8 cellular contexts compared by ENCODE assay signal in the genomic region with DNA sequence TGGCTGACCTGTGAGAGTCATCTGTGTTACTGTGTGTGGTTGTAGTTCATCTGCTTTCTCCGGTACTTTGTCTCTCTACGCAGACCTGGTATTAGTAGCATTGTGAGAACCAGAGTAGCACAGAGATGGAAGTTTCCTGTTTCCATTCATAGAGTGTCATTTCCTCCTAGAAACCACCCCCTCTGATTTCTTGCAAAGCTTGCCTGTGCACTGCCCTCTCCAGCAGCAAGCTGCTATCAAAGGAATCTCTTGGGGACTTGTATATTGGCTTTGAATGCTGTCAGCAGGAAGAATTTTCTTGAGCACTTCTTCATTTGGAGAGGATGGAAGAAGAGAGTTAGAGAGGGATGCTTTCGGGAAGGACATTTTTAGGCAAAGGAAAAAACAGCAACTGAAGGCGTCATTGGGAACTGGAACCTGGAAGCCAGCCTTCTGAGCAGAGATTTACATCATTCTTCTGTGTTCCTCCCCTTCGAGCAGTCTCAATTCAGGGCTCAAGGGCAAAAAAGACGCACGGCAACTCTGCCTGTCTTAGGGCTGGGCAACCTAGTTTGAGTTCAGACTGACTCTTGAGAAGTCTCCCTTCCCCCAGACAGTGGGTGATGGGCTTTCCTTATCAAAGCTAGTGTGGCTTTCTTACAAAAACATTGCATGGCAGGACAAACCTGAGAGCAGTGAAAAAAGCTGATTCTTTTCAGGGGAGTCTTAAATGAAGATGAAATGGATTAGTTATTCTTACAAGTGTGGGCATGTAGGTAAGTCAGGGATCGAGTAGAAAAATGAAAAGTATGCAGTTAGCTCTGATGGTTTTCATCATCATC.
A peak's percentile ranks its signal among the peaks of the same experiment; 100 is the strongest.
DNase-seq lines count a peak whose midpoint lies in the region; ATAC-seq and TF ChIP-seq lines count a peak whose summit lies in the region.

No MANE protein-coding gene starts in this region.

- ATAC-seq in GM18517 (IDR thresholded peaks at IDR 0.05; ENCODE audit: unreplicated experiment) (peak; percentile 89), HG02678 (IDR thresholded peaks at IDR 0.05; ENCODE audit: unreplicated experiment) (peak; percentile 77), lung (ENCODE audit: insufficient read depth, low FRiP score) (no peak)

- H3K27ac Mint-ChIP-seq in activated naive CD8-positive, alpha-beta T cell, result peak overlapping the region; percentile 64

- H3K27ac ChIP-seq in lung (ENCODE audit: low read depth in 1 of 2, low read length in 1 of 2), result peak overlapping the region; percentile 75 to 83

- H3K4me3 ChIP-seq in lung, result no peak overlapping the region

- H3K27me3 ChIP-seq in lung (ENCODE audit: control insufficient read depth, insufficient read depth), result no peaks in the 10 kb centered on the region

- H3K27me3 Mint-ChIP-seq in activated naive CD8-positive, alpha-beta T cell, result no peaks in the 10 kb centered on the region

- WGBS in lung, 2 donors, result 50 to 65% methylated on average over 8 of the region's 8 CpGs

- H3K9me3 ChIP-seq in lung (ENCODE audit: control insufficient read depth in 2 of 2, insufficient read depth in 1 of 2, low read length in 1 of 2), result no peaks in the 10 kb centered on the region

- peaks cover 33% of the 10 kb centered on the region for H3K4me1 Mint-ChIP-seq in activated naive CD8-positive, alpha-beta T cell (ENCODE audit: low read depth)

- H3K4me3 Mint-ChIP-seq in activated naive CD8-positive, alpha-beta T cell, result peak overlapping the region; percentile 71

- H3K4me1 ChIP-seq in lung (ENCODE audit: control insufficient read depth in 2 of 2, insufficient read depth in 2 of 2, low read length in 2 of 2), result peaks cover 11 to 38% of the 10 kb centered on the region in 2 donors

- no peak for TF ChIP-seq CTCF in lung (IDR thresholded peaks at IDR 0.05; ENCODE audit: control extremely low read depth, extremely low read depth)

- peaks cover 24% of the 10 kb centered on the region for H3K36me3 Mint-ChIP-seq in activated naive CD8-positive, alpha-beta T cell

- H3K36me3 ChIP-seq in lung (ENCODE audit: control insufficient read depth in 2 of 2, insufficient read depth in 2 of 2, low read length in 2 of 2), result peaks cover 3 to 6% of the 10 kb centered on the region in 2 donors

- no peaks in the 10 kb centered on the region for H3K9me3 Mint-ChIP-seq in activated naive CD8-positive, alpha-beta T cell (ENCODE audit: low read depth)

- DNase-seq in lung (ENCODE audit: low spot score) (no peak), putamen (ENCODE audit: low spot score) (no peak), NCI-H1092 treated with DMSO at 0.1 percent for 48 hours (lab: John Stamatoyannopoulos, UW) (no peak), AG08395 (ENCODE audit: low spot score) (no peak)
- no peak for DNase-seq in activated CD4-positive, CD25-positive, alpha-beta regulatory T cell (lab: John Stamatoyannopoulos, UW)
